In the genomic region with DNA sequence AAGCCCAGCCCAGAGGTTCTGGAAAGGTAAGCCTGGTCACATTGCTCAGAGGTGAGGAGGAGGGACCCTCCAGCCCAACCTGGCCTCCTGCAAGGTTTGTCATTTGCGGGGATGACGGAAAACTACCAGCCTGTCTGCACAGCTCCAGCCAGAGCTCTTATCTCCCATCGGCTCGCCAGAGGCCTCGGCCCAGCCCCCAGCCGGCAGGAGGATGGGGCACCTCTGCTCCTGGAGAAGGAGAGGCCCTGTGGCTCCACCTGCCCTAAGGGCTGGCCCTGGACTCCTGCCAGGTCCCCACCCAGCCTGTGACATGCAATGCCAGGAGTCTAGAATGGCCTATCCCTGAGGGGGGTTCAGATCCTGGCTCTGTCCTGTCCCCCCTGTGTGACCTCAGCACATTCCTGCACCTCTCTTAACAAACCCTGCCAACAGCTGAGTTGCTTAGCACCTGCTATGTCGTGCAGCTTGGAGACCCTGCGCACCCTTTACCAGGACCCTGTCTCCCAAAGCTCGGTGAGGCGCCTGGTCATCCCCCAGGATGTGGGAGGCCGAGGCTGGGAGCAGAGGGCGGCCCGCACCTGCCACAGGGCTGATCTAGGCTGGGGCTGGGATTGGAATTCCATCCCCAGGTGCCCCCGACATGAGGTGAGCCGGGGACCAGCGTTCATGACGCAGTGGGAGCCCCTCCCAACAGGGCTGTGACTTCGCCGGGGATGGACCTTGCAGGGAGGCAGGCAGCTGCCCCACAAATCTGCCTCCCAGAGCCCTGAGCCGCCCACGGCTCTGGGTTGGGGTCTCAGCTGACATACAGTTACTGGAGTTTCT, we compare ENCODE assay signal across 1 cellular context.
TF ChIP-seq lines count a peak whose summit lies in the region.

No MANE protein-coding gene starts in this region.

TF ChIP-seq in HepG2, 621 proteins besides CTCF, POLR2A, EP300 and RAD21 (continued from another document and continues in another):
- TF ChIP-seq, protein P1, sequence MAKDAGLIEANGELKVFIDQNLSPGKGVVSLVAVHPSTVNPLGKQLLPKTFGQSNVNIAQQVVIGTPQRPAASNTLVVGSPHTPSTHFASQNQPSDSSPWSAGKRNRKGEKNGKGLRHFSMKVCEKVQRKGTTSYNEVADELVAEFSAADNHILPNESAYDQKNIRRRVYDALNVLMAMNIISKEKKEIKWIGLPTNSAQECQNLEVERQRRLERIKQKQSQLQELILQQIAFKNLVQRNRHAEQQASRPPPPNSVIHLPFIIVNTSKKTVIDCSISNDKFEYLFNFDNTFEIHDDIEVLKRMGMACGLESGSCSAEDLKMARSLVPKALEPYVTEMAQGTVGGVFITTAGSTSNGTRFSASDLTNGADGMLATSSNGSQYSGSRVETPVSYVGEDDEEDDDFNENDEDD (CRISPR knock-in tag; IDR thresholded peaks at IDR 0.05; ENCODE audit: borderline replicate concordance), result 0 out of 2 replicates have a peak, but pooled peaks have one; percentile 50
- TF ChIP-seq BCL6 (CRISPR knock-in tag; IDR thresholded peaks at IDR 0.05) (peak; percentile 60), ZNF329 (CRISPR knock-in tag; IDR thresholded peaks at IDR 0.05; ENCODE audit: low read depth) (no peak), ZNF678 (CRISPR knock-in tag; IDR thresholded peaks at IDR 0.05) (peak; percentile 67; the same call in 1 of the 2 replicates), ZFP41 (CRISPR knock-in tag; IDR thresholded peaks at IDR 0.05; ENCODE audit: borderline replicate concordance) (no peak), SOX5 (CRISPR knock-in tag; IDR thresholded peaks at IDR 0.05; ENCODE audit: borderline replicate concordance) (peak; percentile 31; the same call in 1 of the 2 replicates), ARID2 (CRISPR knock-in tag; IDR thresholded peaks at IDR 0.05; ENCODE audit: borderline replicate concordance) (peak; percentile 69), ZFY (CRISPR knock-in tag; IDR thresholded peaks at IDR 0.05) (peak; percentile 53; the same call in 1 of the 2 replicates), ISL2 (CRISPR knock-in tag; IDR thresholded peaks at IDR 0.05) (peak; percentile 75), ZNF543 (CRISPR knock-in tag; IDR thresholded peaks at IDR 0.05) (0 out of 2 replicates have a peak, but pooled peaks have one; percentile 43), KLF6 (CRISPR knock-in tag; IDR thresholded peaks at IDR 0.05) (0 out of 2 replicates have a peak, but pooled peaks have one; percentile 16), ZNF782 (CRISPR knock-in tag; IDR thresholded peaks at IDR 0.05; ENCODE audit: borderline replicate concordance) (peak; percentile 51; the same call in 1 of the 2 replicates), KMT2A (CRISPR knock-in tag; IDR thresholded peaks at IDR 0.05) (no peak; the same call in 1 of the 2 replicates), MBD4 (IDR thresholded peaks at IDR 0.05; ENCODE audit: borderline replicate concordance, low read length) (no peak), THAP11 (CRISPR knock-in tag; IDR thresholded peaks at IDR 0.05) (0 out of 2 replicates have a peak, but pooled peaks have one; percentile 18), CAMTA2 (CRISPR knock-in tag; IDR thresholded peaks at IDR 0.05; ENCODE audit: borderline replicate concordance) (0 out of 2 replicates have a peak, but pooled peaks have one; percentile 37), ZNF746 (CRISPR knock-in tag; IDR thresholded peaks at IDR 0.05) (peak; percentile 67; the same call in 1 of the 2 replicates), ZSCAN30 (CRISPR knock-in tag; IDR thresholded peaks at IDR 0.05) (peak; percentile 50; the same call in 1 of the 2 replicates), ZNF563 (CRISPR knock-in tag; IDR thresholded peaks at IDR 0.05) (peak; percentile 52; the same call in 1 of the 2 replicates), FOSL2 (CRISPR knock-in tag; IDR thresholded peaks at IDR 0.05) (peak; percentile 12; the same call in 1 of the 2 replicates), TRIM24 (CRISPR knock-in tag; IDR thresholded peaks at IDR 0.05) (no peak), ZNF510 (CRISPR knock-in tag; IDR thresholded peaks at IDR 0.05; ENCODE audit: low read depth) (peak; percentile 63; the same call in 1 of the 2 replicates), RBM39 (IDR thresholded peaks at IDR 0.05; ENCODE audit: low read depth, low read length, poor library complexity, severe bottlenecking) (peak; percentile 40), HMG20B (CRISPR knock-in tag; conservative IDR thresholded peaks at IDR 0.05) (peak; percentile 48; the same call in 1 of the 2 replicates), PRPF4 (IDR thresholded peaks at IDR 0.05; ENCODE audit: low read depth, low read length, poor library complexity, severe bottlenecking) (peak; percentile 57), TARDBP (CRISPR knock-in tag; IDR thresholded peaks at IDR 0.05) (peak; percentile 64; the same call in 1 of the 2 replicates)
- TF ChIP-seq, protein P2, sequence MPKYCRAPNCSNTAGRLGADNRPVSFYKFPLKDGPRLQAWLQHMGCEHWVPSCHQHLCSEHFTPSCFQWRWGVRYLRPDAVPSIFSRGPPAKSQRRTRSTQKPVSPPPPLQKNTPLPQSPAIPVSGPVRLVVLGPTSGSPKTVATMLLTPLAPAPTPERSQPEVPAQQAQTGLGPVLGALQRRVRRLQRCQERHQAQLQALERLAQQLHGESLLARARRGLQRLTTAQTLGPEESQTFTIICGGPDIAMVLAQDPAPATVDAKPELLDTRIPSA (CRISPR knock-in tag; IDR thresholded peaks at IDR 0.05; ENCODE audit: borderline replicate concordance), result 0 out of 2 replicates have a peak, but pooled peaks have one; percentile 46
- TF ChIP-seq, protein P3, sequence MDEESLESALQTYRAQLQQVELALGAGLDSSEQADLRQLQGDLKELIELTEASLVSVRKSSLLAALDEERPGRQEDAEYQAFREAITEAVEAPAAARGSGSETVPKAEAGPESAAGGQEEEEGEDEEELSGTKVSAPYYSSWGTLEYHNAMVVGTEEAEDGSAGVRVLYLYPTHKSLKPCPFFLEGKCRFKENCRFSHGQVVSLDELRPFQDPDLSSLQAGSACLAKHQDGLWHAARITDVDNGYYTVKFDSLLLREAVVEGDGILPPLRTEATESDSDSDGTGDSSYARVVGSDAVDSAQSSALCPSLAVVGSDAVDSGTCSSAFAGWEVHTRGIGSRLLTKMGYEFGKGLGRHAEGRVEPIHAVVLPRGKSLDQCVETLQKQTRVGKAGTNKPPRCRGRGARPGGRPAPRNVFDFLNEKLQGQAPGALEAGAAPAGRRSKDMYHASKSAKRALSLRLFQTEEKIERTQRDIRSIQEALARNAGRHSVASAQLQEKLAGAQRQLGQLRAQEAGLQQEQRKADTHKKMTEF (CRISPR knock-in tag; IDR thresholded peaks at IDR 0.05), result peak; percentile 48; the same call in 1 of the 2 replicates
- TF ChIP-seq, protein P4, sequence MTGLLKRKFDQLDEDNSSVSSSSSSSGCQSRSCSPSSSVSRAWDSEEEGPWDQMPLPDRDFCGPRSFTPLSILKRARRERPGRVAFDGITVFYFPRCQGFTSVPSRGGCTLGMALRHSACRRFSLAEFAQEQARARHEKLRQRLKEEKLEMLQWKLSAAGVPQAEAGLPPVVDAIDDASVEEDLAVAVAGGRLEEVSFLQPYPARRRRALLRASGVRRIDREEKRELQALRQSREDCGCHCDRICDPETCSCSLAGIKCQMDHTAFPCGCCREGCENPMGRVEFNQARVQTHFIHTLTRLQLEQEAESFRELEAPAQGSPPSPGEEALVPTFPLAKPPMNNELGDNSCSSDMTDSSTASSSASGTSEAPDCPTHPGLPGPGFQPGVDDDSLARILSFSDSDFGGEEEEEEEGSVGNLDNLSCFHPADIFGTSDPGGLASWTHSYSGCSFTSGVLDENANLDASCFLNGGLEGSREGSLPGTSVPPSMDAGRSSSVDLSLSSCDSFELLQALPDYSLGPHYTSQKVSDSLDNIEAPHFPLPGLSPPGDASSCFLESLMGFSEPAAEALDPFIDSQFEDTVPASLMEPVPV (CRISPR knock-in tag; IDR thresholded peaks at IDR 0.05), result peak; percentile 92
- TF ChIP-seq, protein P5, sequence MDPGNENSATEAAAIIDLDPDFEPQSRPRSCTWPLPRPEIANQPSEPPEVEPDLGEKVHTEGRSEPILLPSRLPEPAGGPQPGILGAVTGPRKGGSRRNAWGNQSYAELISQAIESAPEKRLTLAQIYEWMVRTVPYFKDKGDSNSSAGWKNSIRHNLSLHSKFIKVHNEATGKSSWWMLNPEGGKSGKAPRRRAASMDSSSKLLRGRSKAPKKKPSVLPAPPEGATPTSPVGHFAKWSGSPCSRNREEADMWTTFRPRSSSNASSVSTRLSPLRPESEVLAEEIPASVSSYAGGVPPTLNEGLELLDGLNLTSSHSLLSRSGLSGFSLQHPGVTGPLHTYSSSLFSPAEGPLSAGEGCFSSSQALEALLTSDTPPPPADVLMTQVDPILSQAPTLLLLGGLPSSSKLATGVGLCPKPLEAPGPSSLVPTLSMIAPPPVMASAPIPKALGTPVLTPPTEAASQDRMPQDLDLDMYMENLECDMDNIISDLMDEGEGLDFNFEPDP (CRISPR knock-in tag; conservative IDR thresholded peaks at IDR 0.05), result 0 out of 2 replicates have a peak, but pooled peaks have one; percentile 47
- TF ChIP-seq, protein P6, sequence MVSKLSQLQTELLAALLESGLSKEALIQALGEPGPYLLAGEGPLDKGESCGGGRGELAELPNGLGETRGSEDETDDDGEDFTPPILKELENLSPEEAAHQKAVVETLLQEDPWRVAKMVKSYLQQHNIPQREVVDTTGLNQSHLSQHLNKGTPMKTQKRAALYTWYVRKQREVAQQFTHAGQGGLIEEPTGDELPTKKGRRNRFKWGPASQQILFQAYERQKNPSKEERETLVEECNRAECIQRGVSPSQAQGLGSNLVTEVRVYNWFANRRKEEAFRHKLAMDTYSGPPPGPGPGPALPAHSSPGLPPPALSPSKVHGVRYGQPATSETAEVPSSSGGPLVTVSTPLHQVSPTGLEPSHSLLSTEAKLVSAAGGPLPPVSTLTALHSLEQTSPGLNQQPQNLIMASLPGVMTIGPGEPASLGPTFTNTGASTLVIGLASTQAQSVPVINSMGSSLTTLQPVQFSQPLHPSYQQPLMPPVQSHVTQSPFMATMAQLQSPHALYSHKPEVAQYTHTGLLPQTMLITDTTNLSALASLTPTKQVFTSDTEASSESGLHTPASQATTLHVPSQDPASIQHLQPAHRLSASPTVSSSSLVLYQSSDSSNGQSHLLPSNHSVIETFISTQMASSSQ (IDR thresholded peaks at IDR 0.05; ENCODE audit: low read depth), result no peak
- TF ChIP-seq, protein P6 (CRISPR knock-in tag; IDR thresholded peaks at IDR 0.05; ENCODE audit: borderline replicate concordance), result peak; percentile 62; the same call in 1 of the 2 replicates
- TF ChIP-seq, protein P7, sequence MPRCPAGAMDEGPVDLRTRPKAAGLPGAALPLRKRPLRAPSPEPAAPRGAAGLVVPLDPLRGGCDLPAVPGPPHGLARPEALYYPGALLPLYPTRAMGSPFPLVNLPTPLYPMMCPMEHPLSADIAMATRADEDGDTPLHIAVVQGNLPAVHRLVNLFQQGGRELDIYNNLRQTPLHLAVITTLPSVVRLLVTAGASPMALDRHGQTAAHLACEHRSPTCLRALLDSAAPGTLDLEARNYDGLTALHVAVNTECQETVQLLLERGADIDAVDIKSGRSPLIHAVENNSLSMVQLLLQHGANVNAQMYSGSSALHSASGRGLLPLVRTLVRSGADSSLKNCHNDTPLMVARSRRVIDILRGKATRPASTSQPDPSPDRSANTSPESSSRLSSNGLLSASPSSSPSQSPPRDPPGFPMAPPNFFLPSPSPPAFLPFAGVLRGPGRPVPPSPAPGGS (CRISPR knock-in tag; IDR thresholded peaks at IDR 0.05), result peak; percentile 29; the same call in 1 of the 2 replicates
- TF ChIP-seq, protein P8, sequence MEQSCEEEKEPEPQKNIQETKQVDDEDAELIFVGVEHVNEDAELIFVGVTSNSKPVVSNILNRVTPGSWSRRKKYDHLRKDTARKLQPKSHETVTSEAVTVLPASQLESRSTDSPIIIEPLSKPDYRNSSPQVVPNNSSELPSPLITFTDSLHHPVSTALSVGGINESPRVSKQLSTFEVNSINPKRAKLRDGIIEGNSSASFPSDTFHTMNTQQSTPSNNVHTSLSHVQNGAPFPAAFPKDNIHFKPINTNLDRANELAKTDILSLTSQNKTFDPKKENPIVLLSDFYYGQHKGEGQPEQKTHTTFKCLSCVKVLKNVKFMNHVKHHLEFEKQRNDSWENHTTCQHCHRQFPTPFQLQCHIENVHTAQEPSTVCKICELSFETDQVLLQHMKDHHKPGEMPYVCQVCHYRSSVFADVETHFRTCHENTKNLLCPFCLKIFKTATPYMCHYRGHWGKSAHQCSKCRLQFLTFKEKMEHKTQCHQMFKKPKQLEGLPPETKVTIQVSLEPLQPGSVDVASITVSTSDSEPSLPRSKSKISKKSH (CRISPR knock-in tag; IDR thresholded peaks at IDR 0.05; ENCODE audit: borderline replicate concordance), result peak; percentile 50; the same call in 1 of the 2 replicates
- TF ChIP-seq, protein P9, sequence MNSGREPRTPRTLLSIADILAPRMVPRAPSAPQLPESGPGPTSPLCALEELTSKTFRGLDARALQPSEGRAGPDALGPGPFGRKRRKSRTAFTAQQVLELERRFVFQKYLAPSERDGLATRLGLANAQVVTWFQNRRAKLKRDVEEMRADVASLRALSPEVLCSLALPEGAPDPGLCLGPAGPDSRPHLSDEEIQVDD (CRISPR knock-in tag; IDR thresholded peaks at IDR 0.05; ENCODE audit: borderline replicate concordance), result no peak
